8 cellular contexts compared by ENCODE assay signal in the genomic region with DNA sequence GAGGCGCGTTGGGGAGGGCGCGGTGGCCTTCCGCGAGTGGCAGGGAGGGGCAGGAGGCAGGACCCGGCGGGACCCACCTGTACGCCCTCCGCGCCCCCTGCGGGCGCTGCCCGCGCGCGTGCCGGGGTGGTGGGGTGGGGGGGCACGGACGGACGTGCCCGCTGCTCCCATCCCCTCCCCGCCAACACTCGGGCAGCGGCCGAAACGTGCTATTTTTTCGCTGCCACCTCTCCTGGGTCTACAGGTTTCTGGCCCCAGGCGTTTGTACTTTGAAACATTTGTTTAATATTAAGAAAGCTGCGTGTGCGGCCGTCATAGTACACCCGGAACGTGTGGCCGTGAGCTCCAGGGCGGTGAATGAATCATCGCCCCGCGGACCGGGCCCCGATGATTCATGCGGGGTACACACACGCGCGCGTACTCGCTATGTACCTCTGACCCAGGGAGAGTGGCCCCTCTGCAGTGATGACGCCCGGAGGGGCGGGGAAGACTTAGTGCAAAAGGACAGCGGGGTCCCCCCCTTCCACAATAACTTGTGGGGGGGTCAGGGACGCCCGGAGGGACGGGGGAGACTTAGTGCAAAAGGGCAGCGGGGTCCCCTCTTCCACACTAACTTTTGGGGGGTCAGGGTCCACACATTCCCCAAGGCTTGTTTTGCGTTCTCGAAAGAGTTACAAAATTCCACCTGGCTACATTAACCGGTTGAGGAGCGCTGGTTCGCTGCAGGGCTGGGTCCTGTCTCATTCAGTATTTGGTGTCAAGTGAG. TPM values are rescaled to one million over a fixed set of nuclear protein-coding genes. Genes with fewer than 3 reads are reported as not detected.
A peak's percentile ranks its signal among the peaks of the same experiment; 100 is the strongest.
DNase-seq lines count a peak whose midpoint lies in the region; ATAC-seq, FAIRE-seq and TF ChIP-seq lines count a peak whose summit lies in the region.

No MANE protein-coding gene starts in this region.

- peak overlapping the region; percentile 91 for H3K27ac ChIP-seq in CD8-positive, alpha-beta memory T cell (ENCODE audit: low read depth, low read length)
- peak overlapping the region; percentile 98 for H3K27ac ChIP-seq in HepG2 (ENCODE audit: extremely low read length, insufficient read depth, low read length)

- peak overlapping the region; percentile 71 for H3K4me3 ChIP-seq in CD8-positive, alpha-beta memory T cell (ENCODE audit: low read length)
- peak overlapping the region; percentile 91 to 93 (median 93) for H3K4me3 ChIP-seq in HepG2 (replicated peaks in 1 of 3; ENCODE audit: insufficient read depth in 1 of 3, low read depth in 2 of 3, low read length in 3 of 3)

- peaks cover 52 to 75% (median 65%) of the 10 kb centered on the region in 3 donors for H3K4me1 Mint-ChIP-seq in CD8-positive, alpha-beta memory T cell

- CTCF ChIA-PET in CD8-positive, alpha-beta memory T cell (lab: Charles Lee), result interaction anchor here (0.8 to 3.5 kb wide), 14 partner anchors 9 to 216 kb away, joined by 3 to 21 read pairs (median 4); partner anchors contain the start of gene PCGF5
- CTCF ChIA-PET in HepG2 (lab: Yijun Ruan, JAX; ENCODE audit: low intra/inter-chr PET ratio, low total read pairs), result no interaction called here

- TF ChIP-seq CTCF in HepG2 (CRISPR knock-in tag; IDR thresholded peaks at IDR 0.05), result no peak; the same call in none of the 2 replicates

- H3K4me1 ChIP-seq in CD8-positive, alpha-beta memory T cell (ENCODE audit: insufficient read depth, low read length), result peaks cover 36% of the 10 kb centered on the region
- H3K4me1 ChIP-seq in HepG2 (ENCODE audit: insufficient read depth, low read length), result peaks cover 40% of the 10 kb centered on the region

- peak in 4 of 5 donors; percentile 52 to 86 (median 62) for DNase-seq in CD8-positive, alpha-beta memory T cell
- DNase-seq in Kasumi-1 (lab: John Stamatoyannopoulos, UW), result peak; percentile 13 to 39
- peak; percentile 45 to 56 for DNase-seq in activated CD4-positive, alpha-beta T cell treated with anti-CD3 and anti-CD28 coated beads, Interleukin-2, amount 50 U/mL, for 24 hours (ENCODE audit: low read depth in 1 of 2, low spot score in 1 of 2)
- peak; percentile 73 for DNase-seq in dedifferentiated amniotic fluid mesenchymal stem cell (ENCODE audit: extremely low spot score)
- peak; percentile 60 for DNase-seq in HepG2 (ENCODE audit: low spot score)
- DNase-seq in stimulated activated CD4-positive, alpha-beta T cell treated with anti-CD3 and anti-CD28 coated beads, Interleukin-4, amount 100 ng/mL, for 1 hour, result peak; percentile 68
- no peak for DNase-seq in NCI-H2171 treated with DMSO at 0.1 percent for 48 hours (lab: John Stamatoyannopoulos, UW)

- ATAC-seq in GM21717 (IDR thresholded peaks at IDR 0.05; ENCODE audit: unreplicated experiment) (peak; percentile 24), HepG2 (peak; percentile 79)

- BruUV-seq in HepG2 (replicated peaks; lab: Mats Ljungman, UMichigan), result no TSS peak

- H3K36me3 Mint-ChIP-seq in CD8-positive, alpha-beta memory T cell, result peaks cover 4 to 9% (median 9%) of the 10 kb centered on the region in 3 donors

- peak overlapping the region; percentile 95 for H3K9ac ChIP-seq in HepG2 (ENCODE audit: insufficient read depth, low read depth, low read length)

- TF ChIP-seq RAD21 in HepG2 (CRISPR knock-in tag; IDR thresholded peaks at IDR 0.05), result no peak

- H4K20me1 ChIP-seq in HepG2 (ENCODE audit: insufficient read depth, low read length), result 0 out of 2 replicates have a peak, but pooled peaks cover 6% of the 10 kb centered on the region

- intact Hi-C loops in HepG2 (cut with micrococcal nuclease; ENCODE audit: unreplicated experiment), result loop anchor here (1.0 to 5.0 kb wide), 4 partner anchors 42 to 87 kb away; partner anchors contain the start of gene PCGF5

- peaks cover 48% of the 10 kb centered on the region for H3K79me2 ChIP-seq in HepG2 (ENCODE audit: insufficient read depth, low read length)

- H3K27me3 ChIP-seq in CD8-positive, alpha-beta memory T cell (ENCODE audit: insufficient read depth, low read length, poor library complexity, severe bottlenecking), result no peaks in the 10 kb centered on the region
- no peaks in the 10 kb centered on the region for H3K27me3 ChIP-seq in HepG2 (ENCODE audit: control insufficient read depth in 1 of 2, insufficient read depth in 2 of 2, low read length in 2 of 2)

- POLR2A ChIA-PET in CD8-positive, alpha-beta memory T cell (lab: Charles Lee), result interaction anchor here (0.5 to 3.2 kb wide), 27 partner anchors 8 to 1750 kb away, joined by 3 to 52 read pairs (median 4); partner anchors contain the start of genes EXOC6, IFIT5, KIF20B and PCGF5
- POLR2A ChIA-PET in HepG2 (lab: Yijun Ruan, JAX), result interaction anchor here (0.6 to 3.2 kb wide), 9 partner anchors 9 to 243 kb away, joined by 3 to 52 read pairs (median 3); partner anchors contain the start of genes ANKRD1 and PCGF5

- H3K9me3 Mint-ChIP-seq in CD8-positive, alpha-beta memory T cell, result no peaks in the 10 kb centered on the region

- peak overlapping the region; percentile 88 to 94 (median 91) for H3K4me3 Mint-ChIP-seq in CD8-positive, alpha-beta memory T cell

- H3K36me3 ChIP-seq in CD8-positive, alpha-beta memory T cell (ENCODE audit: insufficient read depth, low read length), result no peaks in the 10 kb centered on the region
- no peaks in the 10 kb centered on the region; a peak in 1 of 5 replicates for H3K36me3 ChIP-seq in HepG2 (replicated peaks in 1 of 2; ENCODE audit: control insufficient read depth in 1 of 2, insufficient read depth in 2 of 2, low read length in 2 of 2)

- H3K27ac Mint-ChIP-seq in CD8-positive, alpha-beta memory T cell, result peak overlapping the region; percentile 96 to 99 (median 98)

- 0% methylated on average over 11 of the region's 60 CpGs for WGBS in HepG2 (ENCODE audit: low lambda C conversion rate)

- peaks cover 0 to 1% of the 10 kb centered on the region in 2 donors for H3K27me3 Mint-ChIP-seq in CD8-positive, alpha-beta memory T cell

- H2AFZ ChIP-seq in HepG2 (ENCODE audit: low read length), result no peak overlapping the region

- FAIRE-seq in HepG2 (lab: Jason Lieb, UNC), result peak; percentile 42

- peak; percentile 52 to 71 for TF ChIP-seq POLR2A in HepG2 (IDR thresholded peaks at IDR 0.05; ENCODE audit: insufficient read depth in 1 of 2, low read depth in 2 of 2, low read length in 2 of 2)

- H3K4me2 ChIP-seq in HepG2 (ENCODE audit: low read depth, low read length), result peak overlapping the region; percentile 76

- H3K9me3 ChIP-seq in CD8-positive, alpha-beta memory T cell (ENCODE audit: low read length), result no peaks in the 10 kb centered on the region
- no peaks in the 10 kb centered on the region for H3K9me3 ChIP-seq in HepG2 (ENCODE audit: low read length)

- TF ChIP-seq EP300 in HepG2 (IDR thresholded peaks at IDR 0.05; ENCODE audit: low read depth in 2 of 2, low read length in 2 of 2) (peak in 1 of 2 experiments; percentile 38; a peak in 2 of 4 replicates), HepG2 (CRISPR knock-in tag; IDR thresholded peaks at IDR 0.05; ENCODE audit: borderline replicate concordance) (peak; percentile 27; the same call in 1 of the 2 replicates)

- in situ Hi-C loops in HepG2 (cut with HindIII; ENCODE audit: extremely low pct_ligation_motif_present, low pct_unique_long_range_greater_than_20kb), result loop anchor here (5.0 kb wide), 1 partner anchor 58 kb away; the partner anchor contains the start of gene PCGF5

TF ChIP-seq in HepG2, 621 proteins besides CTCF, POLR2A, EP300 and RAD21 (continues in another document):
- TF ChIP-seq MLLT10 (CRISPR knock-in tag; IDR thresholded peaks at IDR 0.05), result no peak
- TF ChIP-seq, protein P1, sequence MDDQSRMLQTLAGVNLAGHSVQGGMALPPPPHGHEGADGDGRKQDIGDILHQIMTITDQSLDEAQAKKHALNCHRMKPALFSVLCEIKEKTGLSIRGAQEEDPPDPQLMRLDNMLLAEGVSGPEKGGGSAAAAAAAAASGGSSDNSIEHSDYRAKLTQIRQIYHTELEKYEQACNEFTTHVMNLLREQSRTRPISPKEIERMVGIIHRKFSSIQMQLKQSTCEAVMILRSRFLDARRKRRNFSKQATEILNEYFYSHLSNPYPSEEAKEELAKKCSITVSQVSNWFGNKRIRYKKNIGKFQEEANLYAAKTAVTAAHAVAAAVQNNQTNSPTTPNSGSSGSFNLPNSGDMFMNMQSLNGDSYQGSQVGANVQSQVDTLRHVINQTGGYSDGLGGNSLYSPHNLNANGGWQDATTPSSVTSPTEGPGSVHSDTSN (CRISPR knock-in tag; IDR thresholded peaks at IDR 0.05; ENCODE audit: borderline replicate concordance), result no peak

RNA-seq across cellular contexts. Expression of gene PCGF5, which starts 56.6 kb away (rescaled TPM):
- 10 to 100 TPM; 57.0 to 58.0 TPM for total RNA-seq in CD8-positive, alpha-beta memory T cell
- 68.4 TPM for polyA plus RNA-seq in CD8-positive, alpha-beta memory T cell
- 61.3 and 74.8 TPM in 2 replicates for total RNA-seq in HepG2 (2016; rRNA removed; fragmentation: Illumina TruSeq; extraction: Trizol)
- 88.0 and 95.6 TPM in 2 replicates for total RNA-seq in HepG2 (2016; cell fraction: cytosol; rRNA removed; fragmentation: Illumina TruSeq; extraction: Trizol; ENCODE audit: low read depth)
- 58.9 and 64.6 TPM in 2 replicates for total RNA-seq in HepG2 (2016; cell fraction: insoluble cytoplasmic fraction; rRNA removed; fragmentation: Illumina TruSeq; extraction: Trizol)
- total RNA-seq in HepG2 (2016; cell fraction: membrane; rRNA removed; fragmentation: Illumina TruSeq; extraction: Trizol), result 128 and 129 TPM in 2 replicates
- total RNA-seq in HepG2 (2016; cell fraction: nucleus; rRNA removed; fragmentation: Illumina TruSeq; extraction: Trizol), result 59.7 and 63.0 TPM in 2 replicates
- 98.8 and 138 TPM in 2 replicates for polyA plus RNA-seq in HepG2 (2011; rRNA removed)
- polyA plus RNA-seq in HepG2 (2011; cell fraction: cytosol; rRNA removed), result 83.2 and 123 TPM in 2 replicates
- 41.6 and 47.7 TPM in 2 replicates for polyA plus RNA-seq in HepG2 (2011; cell fraction: nucleus; rRNA removed)
- polyA plus RNA-seq in HepG2 (2012), result 90.8 and 126 TPM in 2 replicates
- polyA plus RNA-seq in HepG2 (2016; cell fraction: cytosol; fragmentation: Illumina TruSeq; extraction: Trizol; ENCODE audit: low read depth), result 395 and 447 TPM in 2 replicates
- polyA plus RNA-seq in HepG2 (2016; cell fraction: insoluble cytoplasmic fraction; fragmentation: Illumina TruSeq; extraction: Trizol; ENCODE audit: low read depth), result 136 and 158 TPM in 2 replicates
- 409 and 421 TPM in 2 replicates for polyA plus RNA-seq in HepG2 (2016; cell fraction: membrane; fragmentation: Illumina TruSeq; extraction: Trizol; ENCODE audit: low read depth)
- polyA plus RNA-seq in HepG2 (2016; cell fraction: nucleus; fragmentation: Illumina TruSeq; extraction: Trizol; ENCODE audit: insufficient read depth, low read depth), result 99.0 and 111 TPM in 2 replicates
- 25.3 and 38.9 TPM in 2 replicates for polyA minus RNA-seq in HepG2 (2011; rRNA and poly(A)+ RNA removed; ENCODE audit: low replicate concordance)
- 45.0 and 50.5 TPM in 2 replicates for polyA minus RNA-seq in HepG2 (2011; cell fraction: cytosol; rRNA and poly(A)+ RNA removed)
- 114 and 122 TPM in 2 replicates for polyA minus RNA-seq in HepG2 (2011; cell fraction: nucleus; rRNA and poly(A)+ RNA removed)
